In genomic region chr5:68548959-68549676, GRCh38 we compare ENCODE assay signal across 13 cellular contexts.
DNase-seq lines count a peak whose midpoint lies in the region; ATAC-seq, FAIRE-seq and TF ChIP-seq lines count a peak whose summit lies in the region.
"Had no signal": no experiment of that assay in that cellular context is flagged by ENCODE, and none has a peak within 500 bp of the region (broad histone marks: within the 10 kb centered on the region; RNA-seq: fewer than 3 reads in every experiment).

No MANE protein-coding gene starts in this region.

- peak; percentile 39 for DNase-seq in GM23248
- peak; percentile 64 for DNase-seq in PC-3
- DNase-seq in sciatic nerve (ENCODE audit: low spot score): no peak
- DNase-seq in activated CD4-positive, alpha-beta T cell treated with anti-CD3 and anti-CD28 coated beads for 4 hours: no peak
- no peak for DNase-seq in activated gamma-delta T cell treated with Interleukin-2 at 50 U/mL for 16 hours
- DNase-seq: COR-L47, lower lobe of right lung, NCI-H1092, psoas muscle, tibial artery had no signal

- TF ChIP-seq CTCF in PC-3 (conservative IDR thresholded peaks at IDR 0.05; ENCODE audit: low read depth, low read length): no peak

- H3K27ac ChIP-seq in GM23248 (no peak overlapping the region), PC-3 (ENCODE audit: low read length) (no peak overlapping the region)
- H3K27ac ChIP-seq: lower lobe of right lung, psoas muscle, tibial artery had no signal

- FAIRE-seq in endometrium (lab: Jason Lieb, UNC): peak; percentile 70

- peaks cover 12% of the 10 kb centered on the region; the same call in 1 of the 2 replicates for H3F3A ChIP-seq in GM23248 (ENCODE audit: insufficient read depth)
- H3F3A ChIP-seq in PC-3 (ENCODE audit: low read length, unreplicated experiment): no peaks in the 10 kb centered on the region

- H3K4me3 Mint-ChIP-seq in stimulated activated memory B cell treated with anti-CD40 and anti-IgM and Interleukin-4, amounts not matched to agents 10 μg/mL and 1 μg/mL and 100 μg/mL, for 72 hours: no peak overlapping the region

- intact Hi-C loops in PC-3 (cut with micrococcal nuclease): no loop called here
- intact Hi-C loops in sciatic nerve (cut with DNase I): no loop called here

- POLR2A ChIA-PET in PC-3 (lab: Charles Lee; ENCODE audit: unreplicated experiment): no interaction called here

- ATAC-seq in PC-3: peak; percentile 43
- ATAC-seq in sciatic nerve: peak; percentile 32
- ATAC-seq in stimulated activated memory B cell treated with anti-CD40 and anti-IgM and Interleukin-4, amounts not matched to agents 10 μg/mL and 1 μg/mL and 100 μg/mL, for 72 hours: no peak
- no peak for ATAC-seq in GM18505 (IDR thresholded peaks at IDR 0.05; ENCODE audit: unreplicated experiment)
- ATAC-seq: lower lobe of right lung, psoas muscle had no signal

- H3K27me3 Mint-ChIP-seq in stimulated activated memory B cell treated with anti-CD40 and anti-IgM and Interleukin-4, amounts not matched to agents 10 μg/mL and 1 μg/mL and 100 μg/mL, for 72 hours: peaks cover 8% of the 10 kb centered on the region

- H3K4me2 ChIP-seq in GM23248 (ENCODE audit: unreplicated experiment) (no peak overlapping the region), PC-3 (ENCODE audit: low read length) (no peak overlapping the region)

- in situ Hi-C loops in GM23248 (cut with MboI): no loop called here

- TF ChIP-seq POLR2A in GM18505 (IDR thresholded peaks at IDR 0.05; ENCODE audit: borderline replicate concordance, extremely low read depth, insufficient read depth, insufficient read length): no peak

- H4K20me1 ChIP-seq in GM23248 (ENCODE audit: insufficient read depth): no peaks in the 10 kb centered on the region
- H4K20me1 ChIP-seq in PC-3 (ENCODE audit: low read length): no peaks in the 10 kb centered on the region

- H3K9ac ChIP-seq in GM23248 (no peak overlapping the region), PC-3 (ENCODE audit: low read length) (no peak overlapping the region)

- H3K4me3 ChIP-seq in GM23248 (no peak overlapping the region), PC-3 (ENCODE audit: low read length) (no peak overlapping the region)
- H3K4me3 ChIP-seq: lower lobe of right lung, psoas muscle, tibial artery had no signal

- H3K9me3 Mint-ChIP-seq in stimulated activated memory B cell treated with anti-CD40 and anti-IgM and Interleukin-4, amounts not matched to agents 10 μg/mL and 1 μg/mL and 100 μg/mL, for 72 hours: no peaks in the 10 kb centered on the region

- H3K4me1 Mint-ChIP-seq in stimulated activated memory B cell treated with anti-CD40 and anti-IgM and Interleukin-4, amounts not matched to agents 10 μg/mL and 1 μg/mL and 100 μg/mL, for 72 hours: no peaks in the 10 kb centered on the region

- H3K36me3 Mint-ChIP-seq in stimulated activated memory B cell treated with anti-CD40 and anti-IgM and Interleukin-4, amounts not matched to agents 10 μg/mL and 1 μg/mL and 100 μg/mL, for 72 hours: no peaks in the 10 kb centered on the region

- no peaks in the 10 kb centered on the region for H3K9me2 ChIP-seq in GM23248 (ENCODE audit: insufficient read depth)
- H3K9me2 ChIP-seq in PC-3 (replicated peaks; ENCODE audit: low read length): no peaks in the 10 kb centered on the region

- CTCF ChIA-PET in PC-3 (lab: Charles Lee): no interaction called here

- no peaks in the 10 kb centered on the region for H3K36me3 ChIP-seq in GM23248 (ENCODE audit: low read depth)
- H3K36me3 ChIP-seq in PC-3 (ENCODE audit: low read depth, low read length): no peaks in the 10 kb centered on the region
- H3K36me3 ChIP-seq: lower lobe of right lung, tibial artery had no signal

- H3K79me2 ChIP-seq in GM23248 (ENCODE audit: insufficient read depth) (no peaks in the 10 kb centered on the region), PC-3 (ENCODE audit: low read length) (no peaks in the 10 kb centered on the region)

- H3K4me1 ChIP-seq in GM23248 (ENCODE audit: insufficient read depth): no peaks in the 10 kb centered on the region; the same call in 1 of the 2 replicates
- 0 out of 2 replicates have a peak, but pooled peaks cover 12% of the 10 kb centered on the region for H3K4me1 ChIP-seq in PC-3 (ENCODE audit: insufficient read depth, low read length)
- H3K4me1 ChIP-seq: lower lobe of right lung, psoas muscle had no signal

- no peaks in the 10 kb centered on the region for H3K9me3 ChIP-seq in GM23248 (ENCODE audit: low read depth)
- no peaks in the 10 kb centered on the region for H3K9me3 ChIP-seq in PC-3 (ENCODE audit: low read length)
- H3K9me3 ChIP-seq: lower lobe of right lung, psoas muscle, tibial artery had no signal

- no peaks in the 10 kb centered on the region for H3K27me3 ChIP-seq in GM23248 (replicated peaks; ENCODE audit: insufficient read depth)
- no peaks in the 10 kb centered on the region for H3K27me3 ChIP-seq in PC-3 (ENCODE audit: low read length)
- H3K27me3 ChIP-seq: tibial artery had no signal

- WGBS in GM23248 (ENCODE audit: low coverage in 1 of 2, low lambda C conversion rate in 2 of 2, missing lambda C conversion rate in 2 of 2), 2 experiments: 66 to 76% methylated on average over 13 of the region's 13 CpGs

- H2AFZ ChIP-seq in GM23248 (no peak overlapping the region), PC-3 (ENCODE audit: low read length) (no peak overlapping the region)

- H3K27ac Mint-ChIP-seq in stimulated activated memory B cell treated with anti-CD40 and anti-IgM and Interleukin-4, amounts not matched to agents 10 μg/mL and 1 μg/mL and 100 μg/mL, for 72 hours: no peak overlapping the region

- BruUV-seq in PC-3 (replicated peaks; lab: Mats Ljungman, UMichigan): no TSS peak

Comparison
In these comparisons a context has a peak if more than half of its experiments do, and no peak if none do; other contexts are left out.
1. DNase-seq: peak in GM23248 (single experiment) and PC-3 (single experiment); none in sciatic nerve (single experiment), activated CD4-positive, alpha-beta T cell treated with anti-CD3 and anti-CD28 coated beads for 4 hours (0 of 2) and activated gamma-delta T cell treated with Interleukin-2 at 50 U/mL for 16 hours (single experiment).
2. ATAC-seq: peak in PC-3 (single experiment) and sciatic nerve (single experiment); none in stimulated activated memory B cell treated with anti-CD40 and anti-IgM and Interleukin-4, amounts not matched to agents 10 μg/mL and 1 μg/mL and 100 μg/mL, for 72 hours (single experiment) and GM18505 (single experiment).